ENCODE assay signal across 1 cellular context in genomic region chr7:131521651-131522163, GRCh38.
TF ChIP-seq lines count a peak whose summit lies in the region.

No MANE protein-coding gene starts in this region.

TF ChIP-seq in HEK293, 187 proteins besides CTCF, POLR2A, EP300 and RAD21 (continued from another document):
- TF ChIP-seq, protein P1, sequence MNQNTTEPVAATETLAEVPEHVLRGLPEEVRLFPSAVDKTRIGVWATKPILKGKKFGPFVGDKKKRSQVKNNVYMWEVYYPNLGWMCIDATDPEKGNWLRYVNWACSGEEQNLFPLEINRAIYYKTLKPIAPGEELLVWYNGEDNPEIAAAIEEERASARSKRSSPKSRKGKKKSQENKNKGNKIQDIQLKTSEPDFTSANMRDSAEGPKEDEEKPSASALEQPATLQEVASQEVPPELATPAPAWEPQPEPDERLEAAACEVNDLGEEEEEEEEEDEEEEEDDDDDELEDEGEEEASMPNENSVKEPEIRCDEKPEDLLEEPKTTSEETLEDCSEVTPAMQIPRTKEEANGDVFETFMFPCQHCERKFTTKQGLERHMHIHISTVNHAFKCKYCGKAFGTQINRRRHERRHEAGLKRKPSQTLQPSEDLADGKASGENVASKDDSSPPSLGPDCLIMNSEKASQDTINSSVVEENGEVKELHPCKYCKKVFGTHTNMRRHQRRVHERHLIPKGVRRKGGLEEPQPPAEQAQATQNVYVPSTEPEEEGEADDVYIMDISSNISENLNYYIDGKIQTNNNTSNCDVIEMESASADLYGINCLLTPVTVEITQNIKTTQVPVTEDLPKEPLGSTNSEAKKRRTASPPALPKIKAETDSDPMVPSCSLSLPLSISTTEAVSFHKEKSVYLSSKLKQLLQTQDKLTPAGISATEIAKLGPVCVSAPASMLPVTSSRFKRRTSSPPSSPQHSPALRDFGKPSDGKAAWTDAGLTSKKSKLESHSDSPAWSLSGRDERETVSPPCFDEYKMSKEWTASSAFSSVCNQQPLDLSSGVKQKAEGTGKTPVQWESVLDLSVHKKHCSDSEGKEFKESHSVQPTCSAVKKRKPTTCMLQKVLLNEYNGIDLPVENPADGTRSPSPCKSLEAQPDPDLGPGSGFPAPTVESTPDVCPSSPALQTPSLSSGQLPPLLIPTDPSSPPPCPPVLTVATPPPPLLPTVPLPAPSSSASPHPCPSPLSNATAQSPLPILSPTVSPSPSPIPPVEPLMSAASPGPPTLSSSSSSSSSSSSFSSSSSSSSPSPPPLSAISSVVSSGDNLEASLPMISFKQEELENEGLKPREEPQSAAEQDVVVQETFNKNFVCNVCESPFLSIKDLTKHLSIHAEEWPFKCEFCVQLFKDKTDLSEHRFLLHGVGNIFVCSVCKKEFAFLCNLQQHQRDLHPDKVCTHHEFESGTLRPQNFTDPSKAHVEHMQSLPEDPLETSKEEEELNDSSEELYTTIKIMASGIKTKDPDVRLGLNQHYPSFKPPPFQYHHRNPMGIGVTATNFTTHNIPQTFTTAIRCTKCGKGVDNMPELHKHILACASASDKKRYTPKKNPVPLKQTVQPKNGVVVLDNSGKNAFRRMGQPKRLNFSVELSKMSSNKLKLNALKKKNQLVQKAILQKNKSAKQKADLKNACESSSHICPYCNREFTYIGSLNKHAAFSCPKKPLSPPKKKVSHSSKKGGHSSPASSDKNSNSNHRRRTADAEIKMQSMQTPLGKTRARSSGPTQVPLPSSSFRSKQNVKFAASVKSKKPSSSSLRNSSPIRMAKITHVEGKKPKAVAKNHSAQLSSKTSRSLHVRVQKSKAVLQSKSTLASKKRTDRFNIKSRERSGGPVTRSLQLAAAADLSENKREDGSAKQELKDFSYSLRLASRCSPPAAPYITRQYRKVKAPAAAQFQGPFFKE (tag by site-specific recombination; IDR thresholded peaks at IDR 0.05; ENCODE audit: borderline replicate concordance) = no peak
- TF ChIP-seq ZNF121 (tag by site-specific recombination; IDR thresholded peaks at IDR 0.05) (no peak), ZNF473 (tag by site-specific recombination; IDR thresholded peaks at IDR 0.05) (no peak)
